Comparison of ENCODE assay signal across 13 cellular contexts in the genomic region with DNA sequence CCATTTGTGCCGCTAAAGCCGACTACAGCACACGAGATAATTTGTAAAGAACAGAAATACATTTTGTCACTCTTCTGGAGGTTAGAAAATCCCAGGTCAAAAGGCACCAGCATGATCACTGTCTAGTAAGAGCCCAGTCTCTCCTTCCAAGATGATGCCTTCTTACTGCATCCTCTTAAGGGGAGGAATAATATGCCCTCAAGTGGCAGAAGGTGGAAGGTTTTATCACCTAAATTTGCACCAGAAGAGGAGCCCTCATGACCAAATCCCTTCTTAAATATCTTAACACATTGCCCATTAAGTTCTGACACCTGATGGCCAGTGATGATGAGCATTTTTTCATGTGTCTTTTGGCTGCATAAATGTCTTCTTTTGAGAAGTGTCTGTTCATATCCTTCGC.
DNase-seq lines count a peak whose midpoint lies in the region; ATAC-seq and TF ChIP-seq lines count a peak whose summit lies in the region.
"Had no signal": no experiment of that assay in that cellular context is flagged by ENCODE, and none has a peak within 500 bp of the region (broad histone marks: within the 10 kb centered on the region; RNA-seq: fewer than 3 reads in every experiment).

No MANE protein-coding gene starts in this region.

- in situ Hi-C loops in GM23248 (cut with MboI) = no loop called here

- no peak overlapping the region for H3K27ac ChIP-seq in VCaP
- H3K27ac ChIP-seq in GM23248 = no peak overlapping the region
- H3K27ac ChIP-seq: left lung, parathyroid adenoma, RWPE1, thoracic aorta had no signal

- TF ChIP-seq CTCF in VCaP (conservative IDR thresholded peaks at IDR 0.05) = peak; percentile 56

- WGBS in GM23248 (ENCODE audit: low coverage in 1 of 2, low lambda C conversion rate in 2 of 2, missing lambda C conversion rate in 2 of 2), 2 experiments = 7 to 15% methylated on average over 4 of the region's 4 CpGs

- DNase-seq in DMS 273 (lab: John Stamatoyannopoulos, UW; ENCODE audit: unreplicated experiment) = peak; percentile 10
- no peak for DNase-seq in DMS 273 treated with DMSO at 0.1 percent for 48 hours (lab: John Stamatoyannopoulos, UW)
- DNase-seq in LHCN-M2 (ENCODE audit: low read depth) = peak; percentile 26
- DNase-seq in myocyte (ENCODE audit: low read depth) = peak; percentile 6
- no peak for DNase-seq in left lobe of liver (ENCODE audit: low spot score)
- no peak for DNase-seq in COLO829 (ENCODE audit: low spot score)
- no peak for DNase-seq in GM23248
- DNase-seq: activated CD8-positive, alpha-beta T cell treated with anti-CD3 and anti-CD28 coated beads, Interleukin-2, amount 10 ng/mL, durations not matched to agents 7 days and 5 days; left lung had no signal

- H3K9me2 ChIP-seq in GM23248 (ENCODE audit: insufficient read depth) = no peaks in the 10 kb centered on the region

- no peak for ATAC-seq in left lobe of liver
- ATAC-seq: activated CD8-positive, alpha-beta T cell treated with anti-CD3 and anti-CD28 coated beads, Interleukin-2, amount 10 ng/mL, durations not matched to agents 7 days and 5 days; left lung had no signal

- no peaks in the 10 kb centered on the region for H3K36me3 ChIP-seq in GM23248 (ENCODE audit: low read depth)
- H3K36me3 ChIP-seq: left lung, thoracic aorta had no signal

- no peaks in the 10 kb centered on the region for H3K79me2 ChIP-seq in GM23248 (ENCODE audit: insufficient read depth)
- H3K79me2 ChIP-seq: parathyroid adenoma had no signal

- no peak overlapping the region for H3K9ac ChIP-seq in GM23248
- H3K9ac ChIP-seq: parathyroid adenoma had no signal

- H4K20me1 ChIP-seq in GM23248 (ENCODE audit: insufficient read depth) = no peaks in the 10 kb centered on the region

- H3K4me1 ChIP-seq in GM23248 (ENCODE audit: insufficient read depth) = no peaks in the 10 kb centered on the region
- H3K4me1 ChIP-seq: left lung, parathyroid adenoma had no signal

- no peaks in the 10 kb centered on the region for H3K27me3 ChIP-seq in GM23248 (replicated peaks; ENCODE audit: insufficient read depth)
- H3K27me3 ChIP-seq: left lung had no signal

- no peaks in the 10 kb centered on the region for H3F3A ChIP-seq in GM23248 (ENCODE audit: insufficient read depth)

- H3K4me2 ChIP-seq in GM23248 (ENCODE audit: unreplicated experiment) = no peak overlapping the region

- no peak overlapping the region for H2AFZ ChIP-seq in GM23248
- H2AFZ ChIP-seq: parathyroid adenoma had no signal

- H3K9me3 ChIP-seq in GM23248 (ENCODE audit: low read depth) = peaks cover 3% of the 10 kb centered on the region
- H3K9me3 ChIP-seq: thoracic aorta had no signal

- H3K4me3 ChIP-seq in GM23248 = no peak overlapping the region
- H3K4me3 ChIP-seq: left lung, thoracic aorta had no signal

Comparison
In these comparisons a context has a peak if more than half of its experiments do, and no peak if none do; other contexts are left out.
1. DNase-seq: peak in DMS 273 (single experiment), LHCN-M2 (single experiment) and myocyte (single experiment); none in DMS 273 treated with DMSO at 0.1 percent for 48 hours (single experiment), left lobe of liver (single experiment), COLO829 (single experiment) and GM23248 (single experiment).